In genomic region chr6:128478230-128479047, GRCh38 we compare ENCODE assay signal across 1 cellular context.
TF ChIP-seq lines count a peak whose summit lies in the region.

No MANE protein-coding gene starts in this region.

TF ChIP-seq in H1, 55 proteins besides CTCF, POLR2A, EP300 and RAD21 (continued from another document):
- TF ChIP-seq, protein P1, sequence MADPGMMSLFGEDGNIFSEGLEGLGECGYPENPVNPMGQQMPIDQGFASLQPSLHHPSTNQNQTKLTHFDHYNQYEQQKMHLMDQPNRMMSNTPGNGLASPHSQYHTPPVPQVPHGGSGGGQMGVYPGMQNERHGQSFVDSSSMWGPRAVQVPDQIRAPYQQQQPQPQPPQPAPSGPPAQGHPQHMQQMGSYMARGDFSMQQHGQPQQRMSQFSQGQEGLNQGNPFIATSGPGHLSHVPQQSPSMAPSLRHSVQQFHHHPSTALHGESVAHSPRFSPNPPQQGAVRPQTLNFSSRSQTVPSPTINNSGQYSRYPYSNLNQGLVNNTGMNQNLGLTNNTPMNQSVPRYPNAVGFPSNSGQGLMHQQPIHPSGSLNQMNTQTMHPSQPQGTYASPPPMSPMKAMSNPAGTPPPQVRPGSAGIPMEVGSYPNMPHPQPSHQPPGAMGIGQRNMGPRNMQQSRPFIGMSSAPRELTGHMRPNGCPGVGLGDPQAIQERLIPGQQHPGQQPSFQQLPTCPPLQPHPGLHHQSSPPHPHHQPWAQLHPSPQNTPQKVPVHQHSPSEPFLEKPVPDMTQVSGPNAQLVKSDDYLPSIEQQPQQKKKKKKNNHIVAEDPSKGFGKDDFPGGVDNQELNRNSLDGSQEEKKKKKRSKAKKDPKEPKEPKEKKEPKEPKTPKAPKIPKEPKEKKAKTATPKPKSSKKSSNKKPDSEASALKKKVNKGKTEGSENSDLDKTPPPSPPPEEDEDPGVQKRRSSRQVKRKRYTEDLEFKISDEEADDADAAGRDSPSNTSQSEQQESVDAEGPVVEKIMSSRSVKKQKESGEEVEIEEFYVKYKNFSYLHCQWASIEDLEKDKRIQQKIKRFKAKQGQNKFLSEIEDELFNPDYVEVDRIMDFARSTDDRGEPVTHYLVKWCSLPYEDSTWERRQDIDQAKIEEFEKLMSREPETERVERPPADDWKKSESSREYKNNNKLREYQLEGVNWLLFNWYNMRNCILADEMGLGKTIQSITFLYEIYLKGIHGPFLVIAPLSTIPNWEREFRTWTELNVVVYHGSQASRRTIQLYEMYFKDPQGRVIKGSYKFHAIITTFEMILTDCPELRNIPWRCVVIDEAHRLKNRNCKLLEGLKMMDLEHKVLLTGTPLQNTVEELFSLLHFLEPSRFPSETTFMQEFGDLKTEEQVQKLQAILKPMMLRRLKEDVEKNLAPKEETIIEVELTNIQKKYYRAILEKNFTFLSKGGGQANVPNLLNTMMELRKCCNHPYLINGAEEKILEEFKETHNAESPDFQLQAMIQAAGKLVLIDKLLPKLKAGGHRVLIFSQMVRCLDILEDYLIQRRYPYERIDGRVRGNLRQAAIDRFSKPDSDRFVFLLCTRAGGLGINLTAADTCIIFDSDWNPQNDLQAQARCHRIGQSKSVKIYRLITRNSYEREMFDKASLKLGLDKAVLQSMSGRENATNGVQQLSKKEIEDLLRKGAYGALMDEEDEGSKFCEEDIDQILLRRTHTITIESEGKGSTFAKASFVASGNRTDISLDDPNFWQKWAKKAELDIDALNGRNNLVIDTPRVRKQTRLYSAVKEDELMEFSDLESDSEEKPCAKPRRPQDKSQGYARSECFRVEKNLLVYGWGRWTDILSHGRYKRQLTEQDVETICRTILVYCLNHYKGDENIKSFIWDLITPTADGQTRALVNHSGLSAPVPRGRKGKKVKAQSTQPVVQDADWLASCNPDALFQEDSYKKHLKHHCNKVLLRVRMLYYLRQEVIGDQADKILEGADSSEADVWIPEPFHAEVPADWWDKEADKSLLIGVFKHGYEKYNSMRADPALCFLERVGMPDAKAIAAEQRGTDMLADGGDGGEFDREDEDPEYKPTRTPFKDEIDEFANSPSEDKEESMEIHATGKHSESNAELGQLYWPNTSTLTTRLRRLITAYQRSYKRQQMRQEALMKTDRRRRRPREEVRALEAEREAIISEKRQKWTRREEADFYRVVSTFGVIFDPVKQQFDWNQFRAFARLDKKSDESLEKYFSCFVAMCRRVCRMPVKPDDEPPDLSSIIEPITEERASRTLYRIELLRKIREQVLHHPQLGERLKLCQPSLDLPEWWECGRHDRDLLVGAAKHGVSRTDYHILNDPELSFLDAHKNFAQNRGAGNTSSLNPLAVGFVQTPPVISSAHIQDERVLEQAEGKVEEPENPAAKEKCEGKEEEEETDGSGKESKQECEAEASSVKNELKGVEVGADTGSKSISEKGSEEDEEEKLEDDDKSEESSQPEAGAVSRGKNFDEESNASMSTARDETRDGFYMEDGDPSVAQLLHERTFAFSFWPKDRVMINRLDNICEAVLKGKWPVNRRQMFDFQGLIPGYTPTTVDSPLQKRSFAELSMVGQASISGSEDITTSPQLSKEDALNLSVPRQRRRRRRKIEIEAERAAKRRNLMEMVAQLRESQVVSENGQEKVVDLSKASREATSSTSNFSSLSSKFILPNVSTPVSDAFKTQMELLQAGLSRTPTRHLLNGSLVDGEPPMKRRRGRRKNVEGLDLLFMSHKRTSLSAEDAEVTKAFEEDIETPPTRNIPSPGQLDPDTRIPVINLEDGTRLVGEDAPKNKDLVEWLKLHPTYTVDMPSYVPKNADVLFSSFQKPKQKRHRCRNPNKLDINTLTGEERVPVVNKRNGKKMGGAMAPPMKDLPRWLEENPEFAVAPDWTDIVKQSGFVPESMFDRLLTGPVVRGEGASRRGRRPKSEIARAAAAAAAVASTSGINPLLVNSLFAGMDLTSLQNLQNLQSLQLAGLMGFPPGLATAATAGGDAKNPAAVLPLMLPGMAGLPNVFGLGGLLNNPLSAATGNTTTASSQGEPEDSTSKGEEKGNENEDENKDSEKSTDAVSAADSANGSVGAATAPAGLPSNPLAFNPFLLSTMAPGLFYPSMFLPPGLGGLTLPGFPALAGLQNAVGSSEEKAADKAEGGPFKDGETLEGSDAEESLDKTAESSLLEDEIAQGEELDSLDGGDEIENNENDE (IDR thresholded peaks at IDR 0.05; ENCODE audit: insufficient replicate concordance, low read length), result no peak
- TF ChIP-seq CBX5 (IDR thresholded peaks at IDR 0.05; ENCODE audit: low read depth, low read length), result no peak
- no peak for TF ChIP-seq SP4 (IDR thresholded peaks at IDR 0.05; ENCODE audit: low read length)
- TF ChIP-seq ATF3 (IDR thresholded peaks at IDR 0.05; ENCODE audit: insufficient read depth, low read depth, low read length), result no peak
- TF ChIP-seq CTBP2 (IDR thresholded peaks at IDR 0.05; ENCODE audit: borderline replicate concordance, insufficient read depth, insufficient read length, low read length), result no peak
- no peak for TF ChIP-seq RBBP5 (IDR thresholded peaks at IDR 0.05; ENCODE audit: borderline replicate concordance, low read depth, low read length)
- no peak for TF ChIP-seq RXRA (IDR thresholded peaks at IDR 0.05; ENCODE audit: insufficient read depth, low read depth, low read length)
- TF ChIP-seq, protein P2, sequence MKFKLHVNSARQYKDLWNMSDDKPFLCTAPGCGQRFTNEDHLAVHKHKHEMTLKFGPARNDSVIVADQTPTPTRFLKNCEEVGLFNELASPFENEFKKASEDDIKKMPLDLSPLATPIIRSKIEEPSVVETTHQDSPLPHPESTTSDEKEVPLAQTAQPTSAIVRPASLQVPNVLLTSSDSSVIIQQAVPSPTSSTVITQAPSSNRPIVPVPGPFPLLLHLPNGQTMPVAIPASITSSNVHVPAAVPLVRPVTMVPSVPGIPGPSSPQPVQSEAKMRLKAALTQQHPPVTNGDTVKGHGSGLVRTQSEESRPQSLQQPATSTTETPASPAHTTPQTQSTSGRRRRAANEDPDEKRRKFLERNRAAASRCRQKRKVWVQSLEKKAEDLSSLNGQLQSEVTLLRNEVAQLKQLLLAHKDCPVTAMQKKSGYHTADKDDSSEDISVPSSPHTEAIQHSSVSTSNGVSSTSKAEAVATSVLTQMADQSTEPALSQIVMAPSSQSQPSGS (IDR thresholded peaks at IDR 0.05; ENCODE audit: low read length), result no peak
- no peak for TF ChIP-seq SIN3A (conservative IDR thresholded peaks at IDR 0.05 in 1 of 2, IDR thresholded peaks at IDR 0.05 in 1 of 2; ENCODE audit: low read depth in 1 of 2, low read length in 2 of 2)
- TF ChIP-seq TAF1 (IDR thresholded peaks at IDR 0.05; ENCODE audit: low read depth, low read length), result no peak
